17 cellular contexts compared by ENCODE assay signal in genomic region chr7:26658698-26659084, GRCh38.
DNase-seq lines count a peak whose midpoint lies in the region; ATAC-seq and TF ChIP-seq lines count a peak whose summit lies in the region.
"Had no signal": no experiment of that assay in that cellular context is flagged by ENCODE, and none has a peak within 500 bp of the region (broad histone marks: within the 10 kb centered on the region; RNA-seq: fewer than 3 reads in every experiment).

No MANE protein-coding gene starts in this region.

- H3K9me3 Mint-ChIP-seq in GM23338, result no peaks in the 10 kb centered on the region
- H3K9me3 Mint-ChIP-seq in activated naive CD8-positive, alpha-beta T cell treated with anti-CD3 and anti-CD28 coated beads, Interleukin-2, amount 50 U/mL, for 24 hours, result no peaks in the 10 kb centered on the region
- H3K9me3 Mint-ChIP-seq: activated CD8-positive, alpha-beta T cell treated with anti-CD3 and anti-CD28 coated beads for 36 hours; activated T-helper 17 cell treated with anti-CD3 and anti-CD28 coated beads, Interleukin-2, amount 50 U/mL, for 72 hours; memory B cell had no signal

- no peak overlapping the region for H3K27ac Mint-ChIP-seq in GM23338
- H3K27ac Mint-ChIP-seq in activated naive CD8-positive, alpha-beta T cell treated with anti-CD3 and anti-CD28 coated beads, Interleukin-2, amount 50 U/mL, for 24 hours, result no peak overlapping the region
- H3K27ac Mint-ChIP-seq: activated CD8-positive, alpha-beta T cell treated with anti-CD3 and anti-CD28 coated beads for 36 hours; activated T-helper 17 cell treated with anti-CD3 and anti-CD28 coated beads, Interleukin-2, amount 50 U/mL, for 72 hours; memory B cell had no signal

- TF ChIP-seq CTCF in GM23338 (conservative IDR thresholded peaks at IDR 0.05; ENCODE audit: low read depth in 2 of 2) (no peak), PC-9 (conservative IDR thresholded peaks at IDR 0.05) (no peak)

- H3K4me2 ChIP-seq in GM23338 (peak overlapping the region; percentile 85), PC-9 (peak overlapping the region; percentile 43)

- H4K20me1 ChIP-seq in GM23338 (replicated peaks; ENCODE audit: insufficient read depth) (no peaks in the 10 kb centered on the region), PC-9 (ENCODE audit: insufficient read depth) (no peaks in the 10 kb centered on the region)

- DNase-seq in GM23338 (ENCODE audit: low spot score), result peak; percentile 17
- peak; percentile 90 for DNase-seq in NCI-H1694 treated with DMSO at 0.1 percent for 48 hours (lab: John Stamatoyannopoulos, UW)
- no peak for DNase-seq in PC-9
- no peak for DNase-seq in MG63
- DNase-seq in activated naive CD8-positive, alpha-beta T cell treated with anti-CD3 and anti-CD28 coated beads, Interleukin-2, amount 50 U/mL, for 24 hours, result no peak
- no peak for DNase-seq in left ventricle myocardium superior
- no peak for DNase-seq in NCI-H526 (lab: John Stamatoyannopoulos, UW)
- DNase-seq: activated CD8-positive, alpha-beta T cell treated with anti-CD3 and anti-CD28 coated beads for 36 hours; Caco-2; NCI-H1436; OCI-M1; stimulated activated CD4-positive, alpha-beta T cell treated with anti-CD3 and anti-CD28 coated beads, Interleukin-1b, Interleukin-23, amount 100 ng/mL, for 48 hours had no signal

- H3K9me2 ChIP-seq in GM23338 (ENCODE audit: insufficient read depth), result no peaks in the 10 kb centered on the region
- no peaks in the 10 kb centered on the region for H3K9me2 ChIP-seq in PC-9 (ENCODE audit: insufficient read depth)

- no TSS peak for BruUV-seq in PC-9 (replicated peaks; lab: Mats Ljungman, UMichigan)

- intact Hi-C loops in PC-9 (cut with micrococcal nuclease; ENCODE audit: unreplicated experiment), result no loop called here
- intact Hi-C loops in left ventricle myocardium superior (cut with micrococcal nuclease), result no loop called here

- 0 out of 2 replicates have a peak, but pooled peaks cover 3% of the 10 kb centered on the region for H3F3A ChIP-seq in GM23338 (replicated peaks; ENCODE audit: low read depth)
- peaks cover 33% of the 10 kb centered on the region for H3F3A ChIP-seq in PC-9 (ENCODE audit: insufficient read depth, low read depth)

- POLR2A ChIA-PET in PC-9 (lab: Charles Lee; ENCODE audit: unreplicated experiment), result no interaction called here

- no peaks in the 10 kb centered on the region for H3K27me3 Mint-ChIP-seq in GM23338 (ENCODE audit: insufficient read depth, low read depth, poor library complexity)
- H3K27me3 Mint-ChIP-seq in activated naive CD8-positive, alpha-beta T cell treated with anti-CD3 and anti-CD28 coated beads, Interleukin-2, amount 50 U/mL, for 24 hours, result peaks cover 7% of the 10 kb centered on the region
- H3K27me3 Mint-ChIP-seq: memory B cell had no signal

- no peaks in the 10 kb centered on the region for H3K9me3 ChIP-seq in PC-9 (ENCODE audit: insufficient read depth, low read depth)
- no peaks in the 10 kb centered on the region for H3K9me3 ChIP-seq in mesodermal cell (ENCODE audit: control insufficient read depth, low read length)
- no peaks in the 10 kb centered on the region for H3K9me3 ChIP-seq in MG63
- H3K9me3 ChIP-seq: Caco-2 had no signal

- peak overlapping the region; percentile 60 for H3K4me3 Mint-ChIP-seq in GM23338
- H3K4me3 Mint-ChIP-seq in activated naive CD8-positive, alpha-beta T cell treated with anti-CD3 and anti-CD28 coated beads, Interleukin-2, amount 50 U/mL, for 24 hours, result no peak overlapping the region
- H3K4me3 Mint-ChIP-seq: activated CD8-positive, alpha-beta T cell treated with anti-CD3 and anti-CD28 coated beads for 36 hours; activated T-helper 17 cell treated with anti-CD3 and anti-CD28 coated beads, Interleukin-2, amount 50 U/mL, for 72 hours; memory B cell had no signal

- no peaks in the 10 kb centered on the region for H3K36me3 Mint-ChIP-seq in GM23338 (ENCODE audit: low read depth)
- H3K36me3 Mint-ChIP-seq in activated naive CD8-positive, alpha-beta T cell treated with anti-CD3 and anti-CD28 coated beads, Interleukin-2, amount 50 U/mL, for 24 hours (ENCODE audit: low read depth), result no peaks in the 10 kb centered on the region
- H3K36me3 Mint-ChIP-seq: memory B cell had no signal

- peaks cover 57% of the 10 kb centered on the region for H3K4me1 ChIP-seq in GM23338 (ENCODE audit: insufficient read depth)
- H3K4me1 ChIP-seq in PC-9 (replicated peaks; ENCODE audit: insufficient read depth), result peaks cover 69% of the 10 kb centered on the region
- H3K4me1 ChIP-seq in mesodermal cell (ENCODE audit: control insufficient read depth, insufficient read depth, low read length, poor library complexity, severe bottlenecking), result no peaks in the 10 kb centered on the region
- H3K4me1 ChIP-seq: Caco-2 had no signal

- H2AFZ ChIP-seq in GM23338 (no peak overlapping the region), PC-9 (no peak overlapping the region)

- H3K36me3 ChIP-seq in GM23338 (ENCODE audit: insufficient read depth), result no peaks in the 10 kb centered on the region
- H3K36me3 ChIP-seq in PC-9 (ENCODE audit: low read depth), result no peaks in the 10 kb centered on the region; the same call in 1 of the 2 replicates
- no peaks in the 10 kb centered on the region for H3K36me3 ChIP-seq in mesodermal cell (ENCODE audit: control insufficient read depth, insufficient read depth, low read length)
- no peaks in the 10 kb centered on the region for H3K36me3 ChIP-seq in MG63

- CTCF ChIA-PET in PC-9 (lab: Charles Lee), result interaction anchor here (1.0 to 1.2 kb wide), 2 partner anchors 289 to 290 kb away, joined by 3 read pairs; no protein-coding TSS in a partner anchor

- H3K4me1 Mint-ChIP-seq in GM23338, result peaks cover 59% of the 10 kb centered on the region
- H3K4me1 Mint-ChIP-seq in activated naive CD8-positive, alpha-beta T cell treated with anti-CD3 and anti-CD28 coated beads, Interleukin-2, amount 50 U/mL, for 24 hours, result no peaks in the 10 kb centered on the region
- H3K4me1 Mint-ChIP-seq: activated T-helper 17 cell treated with anti-CD3 and anti-CD28 coated beads, Interleukin-2, amount 50 U/mL, for 72 hours; memory B cell had no signal

- H3K4me3 ChIP-seq in GM23338 (peak overlapping the region; percentile 52), PC-9 (no peak overlapping the region), mesodermal cell (ENCODE audit: extremely low read depth, insufficient read depth, low read length, poor library complexity, severe bottlenecking) (no peak overlapping the region), MG63 (no peak overlapping the region)
- H3K4me3 ChIP-seq: SK-N-MC had no signal

- H3K27me3 ChIP-seq in GM23338 (ENCODE audit: insufficient read depth) (no peaks in the 10 kb centered on the region), PC-9 (ENCODE audit: insufficient read depth, low read depth) (no peaks in the 10 kb centered on the region), MG63 (peaks cover 4% of the 10 kb centered on the region)

- no peak overlapping the region for H3K27ac ChIP-seq in GM23338 (ENCODE audit: low read depth)
- H3K27ac ChIP-seq in PC-9, result peak overlapping the region; percentile 2; the same call in 1 of the 2 replicates
- H3K27ac ChIP-seq in mesodermal cell (ENCODE audit: low read depth, low read length, severe bottlenecking), result peak overlapping the region; percentile 51
- H3K27ac ChIP-seq: epithelial cell of prostate, SK-N-MC had no signal

- WGBS in mesodermal cell (ENCODE audit: insufficient coverage in 2 of 2), 2 experiments, result no CpG with 5 or more reads among the region's 6 CpGs

- ATAC-seq in GM23338 (peak; percentile 19; the same call in 1 of the 3 replicates), left ventricle myocardium superior (no peak)
- ATAC-seq in activated naive CD8-positive, alpha-beta T cell treated with anti-CD3 and anti-CD28 coated beads, Interleukin-2, amount 50 U/mL, for 24 hours, result no peak
- ATAC-seq: activated CD8-positive, alpha-beta T cell treated with anti-CD3 and anti-CD28 coated beads for 36 hours; activated T-helper 17 cell treated with anti-CD3 and anti-CD28 coated beads, Interleukin-2, amount 50 U/mL, for 72 hours had no signal

- no peaks in the 10 kb centered on the region for H3K79me2 ChIP-seq in GM23338 (replicated peaks; ENCODE audit: insufficient read depth)
- no peaks in the 10 kb centered on the region for H3K79me2 ChIP-seq in PC-9 (ENCODE audit: low read depth)

TF ChIP-seq in GM23338, 12 proteins besides CTCF, POLR2A, EP300 and RAD21 (continues in another document):
- TF ChIP-seq ZNF114 (CRISPR knock-in tag; IDR thresholded peaks at IDR 0.05) (no peak), REST (IDR thresholded peaks at IDR 0.05; ENCODE audit: unreplicated experiment) (no peak), JUNB (IDR thresholded peaks at IDR 0.05; ENCODE audit: unreplicated experiment) (no peak), ETS1 (IDR thresholded peaks at IDR 0.05) (no peak)

Comparison
In these comparisons a context has a peak if more than half of its experiments do, and no peak if none do; other contexts are left out.
1. DNase-seq: peak in GM23338 (single experiment) and NCI-H1694 treated with DMSO at 0.1 percent for 48 hours (single experiment); none in PC-9 (0 of 2), MG63 (single experiment), activated naive CD8-positive, alpha-beta T cell treated with anti-CD3 and anti-CD28 coated beads, Interleukin-2, amount 50 U/mL, for 24 hours (single experiment), left ventricle myocardium superior (single experiment) and NCI-H526 (0 of 2).